In the genomic region with DNA sequence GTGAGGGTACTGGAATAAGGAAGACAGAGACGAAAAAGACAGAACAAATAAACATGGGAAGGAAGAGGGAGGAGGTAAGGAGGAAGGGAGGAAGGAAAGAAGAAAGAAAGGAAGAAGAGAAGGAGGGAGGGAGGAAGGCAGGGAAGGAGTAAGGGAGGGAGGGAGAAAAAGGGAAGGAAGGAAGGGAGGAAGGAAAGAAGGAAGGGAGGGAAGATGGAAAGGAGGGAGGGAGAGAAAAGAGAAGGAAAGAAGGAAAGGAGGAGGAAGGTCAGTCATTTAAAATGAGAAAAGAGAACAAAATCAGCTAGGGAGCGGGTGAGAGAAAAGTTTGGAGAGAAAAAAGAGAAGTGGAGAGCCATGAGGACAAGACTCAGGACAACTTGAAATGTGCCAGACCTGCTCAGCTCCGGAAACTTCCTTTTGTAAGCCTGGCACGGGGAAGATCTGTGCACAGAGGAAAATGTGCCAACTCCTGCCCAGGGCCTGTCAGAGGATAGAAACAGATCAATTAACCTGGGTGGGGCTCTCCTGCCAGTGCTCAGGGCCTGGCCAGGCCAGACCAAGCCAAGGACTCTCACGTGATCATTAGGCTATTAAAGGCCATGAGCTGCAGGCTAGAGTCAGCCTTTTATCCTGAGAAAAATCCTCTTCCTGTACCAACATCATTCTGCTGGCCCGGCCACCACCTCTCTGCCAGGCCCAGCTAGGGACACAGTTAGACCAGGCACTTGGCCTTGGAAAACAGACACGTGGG, we compare ENCODE assay signal across 19 cellular contexts. TPM values are rescaled to one million over a fixed set of nuclear protein-coding genes. Genes with fewer than 3 reads are reported as not detected.
DNase-seq lines count a peak whose midpoint lies in the region; ATAC-seq, FAIRE-seq and TF ChIP-seq lines count a peak whose summit lies in the region.
"Had no signal": no experiment of that assay in that cellular context is flagged by ENCODE, and none has a peak within 500 bp of the region (broad histone marks: within the 10 kb centered on the region; RNA-seq: fewer than 3 reads in every experiment).

No MANE protein-coding gene starts in this region.

- H3K4me3 ChIP-seq in colonic mucosa (no peak overlapping the region), kidney (ENCODE audit: low read length in 2 of 2) (no peak overlapping the region)
- H3K4me3 ChIP-seq: GM23248 had no signal

- H3K9me3 Mint-ChIP-seq in stimulated activated naive CD8-positive, alpha-beta T cell treated with anti-CD3 and anti-CD28 coated beads, Interleukin-15, Interleukin-2, amounts not matched to agents 100 ng/mL and 50 ng/mL, for 24 hours, result no peaks in the 10 kb centered on the region

- H3K27ac ChIP-seq in colonic mucosa, result no peak overlapping the region
- H3K27ac ChIP-seq in kidney (ENCODE audit: low read depth in 2 of 2, low read length in 2 of 2), result peak overlapping the region in 1 of 2 donors; percentile 33
- H3K27ac ChIP-seq: GM23248 had no signal

- no peaks in the 10 kb centered on the region for H3K27me3 ChIP-seq in colonic mucosa

- peak overlapping the region; percentile 2 for H3K27ac Mint-ChIP-seq in stimulated activated naive CD8-positive, alpha-beta T cell treated with anti-CD3 and anti-CD28 coated beads, Interleukin-15, Interleukin-2, amounts not matched to agents 100 ng/mL and 50 ng/mL, for 24 hours
- H3K27ac Mint-ChIP-seq: B cell had no signal

- H3K9ac ChIP-seq in colonic mucosa (ENCODE audit: low read depth in 2 of 2, low read length in 2 of 2), result no peak overlapping the region
- no peak overlapping the region for H3K9ac ChIP-seq in kidney (ENCODE audit: low read length in 2 of 2)
- H3K9ac ChIP-seq: GM23248 had no signal

- H3K27me3 Mint-ChIP-seq in stimulated activated naive CD8-positive, alpha-beta T cell treated with anti-CD3 and anti-CD28 coated beads, Interleukin-15, Interleukin-2, amounts not matched to agents 100 ng/mL and 50 ng/mL, for 24 hours, result peaks cover 5% of the 10 kb centered on the region
- H3K27me3 Mint-ChIP-seq: B cell had no signal

- H3K4me1 Mint-ChIP-seq in stimulated activated naive CD8-positive, alpha-beta T cell treated with anti-CD3 and anti-CD28 coated beads, Interleukin-15, Interleukin-2, amounts not matched to agents 100 ng/mL and 50 ng/mL, for 24 hours (ENCODE audit: low read depth), result peaks cover 26% of the 10 kb centered on the region

- no peak for DNase-seq in stimulated activated naive CD8-positive, alpha-beta T cell treated with anti-CD3 and anti-CD28 coated beads, Interleukin-15, Interleukin-2, amounts not matched to agents 100 U/mL and 50 U/mL, for 24 hours
- DNase-seq in colonic mucosa (peak; percentile 50), mucosa of gallbladder (ENCODE audit: low spot score) (peak; percentile 85), DMS153 (lab: John Stamatoyannopoulos, UW) (no peak), posterior cingulate gyrus (no peak), kidney (no peak)
- DNase-seq: CD4-positive, alpha-beta memory T cell; DND-41; GF-D8; GM23248; MM.1S; NCI-H1105; NCI-H187; NCI-H2171; NCI-H774; SHP77 had no signal

- no peak overlapping the region for H3K4me3 Mint-ChIP-seq in stimulated activated naive CD8-positive, alpha-beta T cell treated with anti-CD3 and anti-CD28 coated beads, Interleukin-15, Interleukin-2, amounts not matched to agents 100 ng/mL and 50 ng/mL, for 24 hours
- H3K4me3 Mint-ChIP-seq: B cell; CD4-positive, alpha-beta memory T cell had no signal

- TF ChIP-seq CTCF in colonic mucosa (IDR thresholded peaks at IDR 0.05) (no peak), kidney (IDR thresholded peaks at IDR 0.05; ENCODE audit: borderline replicate concordance, extremely low read depth, insufficient read depth) (no peak)

- FAIRE-seq in kidney (lab: Jason Lieb, UNC), result no peak
- FAIRE-seq: D721Med had no signal

- no peak for ATAC-seq in stimulated activated naive CD8-positive, alpha-beta T cell treated with anti-CD3 and anti-CD28 coated beads, Interleukin-15, Interleukin-2, amounts not matched to agents 100 U/mL and 50 U/mL, for 24 hours

- H3K4me1 ChIP-seq in colonic mucosa (no peaks in the 10 kb centered on the region), kidney (ENCODE audit: control insufficient read depth in 1 of 2, insufficient read depth in 1 of 2, low read depth in 1 of 2, low read length in 2 of 2) (no peaks in the 10 kb centered on the region)

- no peaks in the 10 kb centered on the region for H3K36me3 ChIP-seq in colonic mucosa
- H3K36me3 ChIP-seq in kidney (ENCODE audit: control insufficient read depth in 1 of 2, insufficient read depth in 2 of 2, low read length in 2 of 2), result no peaks in the 10 kb centered on the region

- intact Hi-C loops in colonic mucosa (cut with DNase I) (no loop called here), posterior cingulate gyrus (cut with DNase I) (no loop called here), kidney (cut with DNase I) (no loop called here)

- H3K36me3 Mint-ChIP-seq in stimulated activated naive CD8-positive, alpha-beta T cell treated with anti-CD3 and anti-CD28 coated beads, Interleukin-15, Interleukin-2, amounts not matched to agents 100 ng/mL and 50 ng/mL, for 24 hours (ENCODE audit: low read depth), result no peaks in the 10 kb centered on the region
- H3K36me3 Mint-ChIP-seq: CD4-positive, alpha-beta memory T cell had no signal

- H3K9me3 ChIP-seq in colonic mucosa (no peaks in the 10 kb centered on the region), kidney (ENCODE audit: control insufficient read depth in 1 of 2, low read length in 2 of 2) (no peaks in the 10 kb centered on the region)

RNA-seq across cellular contexts. Expression of gene BCL6, which starts 50.1 kb away (rescaled TPM):
- total RNA-seq in colonic mucosa, result 10 to 100 TPM in 1 of 2 donors, 1 to 10 TPM in 1; 8.8 to 30.2 TPM
- total RNA-seq in mucosa of gallbladder, result 79.4 TPM
- total RNA-seq in kidney, result 110 TPM
- polyA plus RNA-seq in kidney (ENCODE audit: insufficient read depth, low read depth, low replicate concordance), result 7.3 TPM

Comparison
In these comparisons a context has a peak if more than half of its experiments do, and no peak if none do; other contexts are left out.
1. DNase-seq: peak in colonic mucosa (single experiment) and mucosa of gallbladder (single experiment); none in stimulated activated naive CD8-positive, alpha-beta T cell treated with anti-CD3 and anti-CD28 coated beads, Interleukin-15, Interleukin-2, amounts not matched to agents 100 U/mL and 50 U/mL, for 24 hours (single experiment), DMS153 (single experiment), posterior cingulate gyrus (0 of 10) and kidney (single experiment).